ENCODE assay signal across 2 cellular contexts in genomic region chr14:96858643-96859042, GRCh38.
TF ChIP-seq lines count a peak whose summit lies in the region.

No MANE protein-coding gene starts in this region.

TF ChIP-seq in HepG2, 621 proteins besides CTCF, POLR2A, EP300 and RAD21 (continues in another document):
- TF ChIP-seq ZBTB4 (CRISPR knock-in tag; IDR thresholded peaks at IDR 0.05; ENCODE audit: borderline replicate concordance), result no peak
- no peak for TF ChIP-seq RBM22 (optimal IDR thresholded peaks at IDR 0.05; ENCODE audit: low read length)
- TF ChIP-seq ZNF547 (CRISPR knock-in tag; IDR thresholded peaks at IDR 0.05), result no peak
- TF ChIP-seq PTBP1 (IDR thresholded peaks at IDR 0.05; ENCODE audit: low read depth, low read length, poor library complexity, severe bottlenecking), result no peak
- no peak for TF ChIP-seq SNAPC4 (CRISPR knock-in tag; IDR thresholded peaks at IDR 0.05)
- no peak for TF ChIP-seq DNMT1 (CRISPR knock-in tag; IDR thresholded peaks at IDR 0.05)
- TF ChIP-seq MLXIP (CRISPR knock-in tag; IDR thresholded peaks at IDR 0.05; ENCODE audit: borderline replicate concordance), result no peak
- TF ChIP-seq KLF11 (CRISPR knock-in tag; IDR thresholded peaks at IDR 0.05), result no peak
- no peak for TF ChIP-seq RARA (CRISPR knock-in tag; IDR thresholded peaks at IDR 0.05)

TF ChIP-seq in WTC11, 78 proteins besides CTCF, POLR2A, EP300 and RAD21 (continued from another document):
- TF ChIP-seq STAT6 (CRISPR knock-in tag; conservative IDR thresholded peaks at IDR 0.05; ENCODE audit: low read depth) (no peak), SMAD4 (CRISPR knock-in tag; IDR thresholded peaks at IDR 0.05) (no peak), CBFB (CRISPR knock-in tag; IDR thresholded peaks at IDR 0.05; ENCODE audit: low read depth) (no peak), USF1 (CRISPR knock-in tag; IDR thresholded peaks at IDR 0.05) (no peak), E2F5 (CRISPR knock-in tag; IDR thresholded peaks at IDR 0.05) (no peak), NFYB (CRISPR knock-in tag; conservative IDR thresholded peaks at IDR 0.05; ENCODE audit: low read depth) (no peak), GRHL2 (CRISPR knock-in tag; IDR thresholded peaks at IDR 0.05; ENCODE audit: insufficient replicate concordance, severe bottlenecking) (no peak)
